In genomic region chr18:59070181-59070912, GRCh38 we compare ENCODE assay signal across 8 cellular contexts.
DNase-seq lines count a peak whose midpoint lies in the region; ATAC-seq and TF ChIP-seq lines count a peak whose summit lies in the region.

No MANE protein-coding gene starts in this region.

- no peaks in the 10 kb centered on the region for H3K79me2 ChIP-seq in GM23248 (ENCODE audit: insufficient read depth)

- peak; percentile 76 to 89 for ATAC-seq in activated naive CD4-positive, alpha-beta T cell treated with anti-CD3 and anti-CD28 coated beads, Interleukin-2, amount 50 U/mL, for 72 hours

- no peaks in the 10 kb centered on the region for H3F3A ChIP-seq in GM23248 (ENCODE audit: insufficient read depth)

- H3K9me2 ChIP-seq in GM23248 (ENCODE audit: insufficient read depth): no peaks in the 10 kb centered on the region

- H3K27ac ChIP-seq in GM23248: no peak overlapping the region
- H3K27ac ChIP-seq in cardiac muscle cell: no peak overlapping the region
- peak overlapping the region; percentile 83 to 95 for H3K27ac ChIP-seq in prostate gland
- no peak overlapping the region for H3K27ac ChIP-seq in uterus

- H3K36me3 ChIP-seq in GM23248 (ENCODE audit: low read depth) (no peaks in the 10 kb centered on the region), cardiac muscle cell (no peaks in the 10 kb centered on the region), prostate gland (no peaks in the 10 kb centered on the region), uterus (no peaks in the 10 kb centered on the region)

- intact Hi-C loops in prostate gland (cut with DNase I) (loop anchor here (1.0 kb wide), 1 partner anchor 302 kb away; no protein-coding TSS in a partner anchor), uterus (cut with DNase I; ENCODE audit: low total_unique reads) (loop anchor here (5.0 kb wide), 2 partner anchors 288 to 303 kb away; no protein-coding TSS in a partner anchor)

- peaks cover 3% of the 10 kb centered on the region; the same call in 1 of the 2 replicates for H3K4me1 ChIP-seq in GM23248 (ENCODE audit: insufficient read depth)
- H3K4me1 ChIP-seq in cardiac muscle cell (ENCODE audit: low read depth): no peaks in the 10 kb centered on the region
- no peaks in the 10 kb centered on the region for H3K4me1 ChIP-seq in prostate gland (replicated peaks)
- no peaks in the 10 kb centered on the region for H3K4me1 ChIP-seq in uterus

- in situ Hi-C loops in GM23248 (cut with MboI): no loop called here

- no peak overlapping the region for H3K9ac ChIP-seq in GM23248

- no peak for TF ChIP-seq POLR2A in prostate gland (IDR thresholded peaks at IDR 0.05)
- peak in 1 of 2 donors; percentile 14 for TF ChIP-seq POLR2A in uterus (IDR thresholded peaks at IDR 0.05)

- no peaks in the 10 kb centered on the region for H3K9me3 Mint-ChIP-seq in activated naive CD4-positive, alpha-beta T cell treated with anti-CD3 and anti-CD28 coated beads, Interleukin-2, amount 50 U/mL, for 72 hours

- TF ChIP-seq CTCF in cardiac muscle cell (IDR thresholded peaks at IDR 0.05; ENCODE audit: low read depth, low read length): peak; percentile 94
- TF ChIP-seq CTCF in prostate gland (IDR thresholded peaks at IDR 0.05): peak; percentile 76 to 94 (median 91)
- TF ChIP-seq CTCF in uterus (IDR thresholded peaks at IDR 0.05): peak; percentile 83 to 88 (median 86)

- WGBS in GM23248 (ENCODE audit: low coverage in 1 of 2, low lambda C conversion rate in 2 of 2, missing lambda C conversion rate in 2 of 2), 2 experiments: 31 to 32% methylated on average over 19 of the region's 19 CpGs
- 36% methylated on average over 15 of the region's 19 CpGs for WGBS in prostate gland

- H3K36me3 Mint-ChIP-seq in activated naive CD4-positive, alpha-beta T cell treated with anti-CD3 and anti-CD28 coated beads, Interleukin-2, amount 50 U/mL, for 72 hours: no peaks in the 10 kb centered on the region

- DNase-seq in DMS114 treated with DMSO at 0.1 percent for 48 hours (lab: John Stamatoyannopoulos, UW; ENCODE audit: unreplicated experiment): peak; percentile 46
- DNase-seq in GM23248: peak; percentile 91
- DNase-seq in M059J (ENCODE audit: low read depth): peak; percentile 86
- peak; percentile 71 for DNase-seq in SKM-1 treated with dmso at 0.1 percent for 144 hours (lab: John Stamatoyannopoulos, UW; ENCODE audit: unreplicated experiment)
- DNase-seq in activated naive CD4-positive, alpha-beta T cell treated with anti-CD3 and anti-CD28 coated beads, Interleukin-2, amount 50 U/mL, for 72 hours (ENCODE audit: low spot score in 2 of 2): peak; percentile 60 to 83
- peak; percentile 80 to 91 for DNase-seq in cardiac muscle cell (ENCODE audit: low read depth in 1 of 2, low spot score in 1 of 2)
- DNase-seq in prostate gland (ENCODE audit: low spot score): peak; percentile 88
- peak; percentile 83 to 88 for DNase-seq in uterus

- no peaks in the 10 kb centered on the region for H4K20me1 ChIP-seq in GM23248 (ENCODE audit: insufficient read depth)

- H3K27me3 ChIP-seq in GM23248 (replicated peaks; ENCODE audit: insufficient read depth) (0 out of 2 replicates have a peak, but pooled peaks cover 6% of the 10 kb centered on the region), cardiac muscle cell (no peaks in the 10 kb centered on the region), prostate gland (replicated peaks; ENCODE audit: insufficient read depth) (no peaks in the 10 kb centered on the region), uterus (no peaks in the 10 kb centered on the region)

- H3K4me3 ChIP-seq in GM23248: no peak overlapping the region
- no peak overlapping the region for H3K4me3 ChIP-seq in cardiac muscle cell
- no peak overlapping the region for H3K4me3 ChIP-seq in prostate gland
- no peak overlapping the region for H3K4me3 ChIP-seq in uterus

- H3K9me3 ChIP-seq in GM23248 (ENCODE audit: low read depth) (no peaks in the 10 kb centered on the region), cardiac muscle cell (ENCODE audit: low read depth) (no peaks in the 10 kb centered on the region), prostate gland (no peaks in the 10 kb centered on the region), uterus (no peaks in the 10 kb centered on the region)

- H2AFZ ChIP-seq in GM23248: no peak overlapping the region

- no peak overlapping the region for H3K27ac Mint-ChIP-seq in activated naive CD4-positive, alpha-beta T cell treated with anti-CD3 and anti-CD28 coated beads, Interleukin-2, amount 50 U/mL, for 72 hours

- H3K4me2 ChIP-seq in GM23248 (ENCODE audit: unreplicated experiment): no peak overlapping the region

Comparison
In these comparisons a context has a peak if more than half of its experiments do, and no peak if none do; other contexts are left out.
1. H3K27ac ChIP-seq: peak in prostate gland (2 of 2); none in GM23248 (single experiment), cardiac muscle cell (single experiment) and uterus (0 of 2).
2. Peak in every context shown above with its lines, with median percentiles within 50 percentile points of each other: DNase-seq and CTCF ChIP-seq.